ENCODE assay signal across 23 cellular contexts in genomic region chr3:128823008-128823407, GRCh38.
"Had no signal": no experiment of that assay in that cellular context is flagged by ENCODE, and none has a peak within 500 bp of the region (broad histone marks: within the 10 kb centered on the region; RNA-seq: fewer than 3 reads in every experiment).

No MANE protein-coding gene starts in this region.

- H3K4me3 ChIP-seq: ovary, prostate gland, stomach, vagina had no signal

- H3K9me3 Mint-ChIP-seq: activated T-helper 2 cell treated with anti-CD3 and anti-CD28 coated beads, Interferon-gamma antibody, Interleukin-2, Interleukin-4, amounts not matched to agents 10 μg/mL and 5 μg/mL and 100 μg/mL, durations not matched to agents 14 hours and 24 hours and 36 hours; brain; natural killer cell treated with Interleukin-12 subunit alpha and Interleukin-12 subunit beta and Interleukin-15 and Interleukin-18, amount 100 ng/mL, for 72 hours; stimulated activated effector memory CD8-positive, alpha-beta T cell treated with anti-CD3 and anti-CD28 coated beads, Interleukin-12 subunit alpha, Interleukin-12 subunit beta, amount 100 ng/mL, for 72 hours had no signal

- H3K36me3 ChIP-seq: ovary, prostate gland had no signal

- H3K27ac ChIP-seq: neutrophil, ovary, prostate gland, vagina, WERI-Rb-1 had no signal

- H3K4me1 Mint-ChIP-seq: stimulated activated effector memory CD8-positive, alpha-beta T cell treated with anti-CD3 and anti-CD28 coated beads, Interleukin-12 subunit alpha, Interleukin-12 subunit beta, amount 100 ng/mL, for 72 hours had no signal

- ATAC-seq: activated CD8-positive, alpha-beta T cell treated with anti-CD3 and anti-CD28 coated beads, Interleukin-2, amount 10 ng/mL, durations not matched to agents 7 days and 5 days had no signal

- H3K9me3 ChIP-seq: neutrophil, ovary, prostate gland, stomach, vagina had no signal

- DNase-seq: activated CD4-positive, alpha-beta T cell treated with anti-CD3 and anti-CD28 coated beads for 1 hour; activated CD4-positive, alpha-beta T cell treated with anti-CD3 and anti-CD28 coated beads, Interleukin-2, amount 50 U/mL, for 1 hour; activated CD8-positive, alpha-beta T cell treated with anti-CD3 and anti-CD28 coated beads, Interleukin-2, amount 10 ng/mL, durations not matched to agents 7 days and 5 days; activated naive CD4-positive, alpha-beta T cell; activated T-cell treated with anti-CD3 and anti-CD28 coated beads, Interleukin-2, amount 50 U/mL, for 1 hour; aorta; dermis blood vessel endothelial cell; effector CD8-positive, alpha-beta T cell; head of caudate nucleus; hypothalamus; ovary; right cardiac atrium; stimulated activated CD4-positive, alpha-beta T cell treated with anti-CD3 and anti-CD28 coated beads, Interleukin-1b, Interleukin-23, amount 100 ng/mL, for 48 hours; T-helper 1 cell; WERI-Rb-1 had no signal

- H3K27me3 Mint-ChIP-seq: brain; natural killer cell treated with Interleukin-12 subunit alpha and Interleukin-12 subunit beta and Interleukin-15 and Interleukin-18, amount 100 ng/mL, for 72 hours had no signal

- H3K27ac Mint-ChIP-seq: activated CD8-positive, alpha-beta T cell treated with anti-CD3 and anti-CD28 coated beads, Interleukin-2, amount 10 ng/mL, durations not matched to agents 7 days and 5 days; activated T-helper 2 cell treated with anti-CD3 and anti-CD28 coated beads, Interferon-gamma antibody, Interleukin-2, Interleukin-4, amounts not matched to agents 10 μg/mL and 5 μg/mL and 100 μg/mL, durations not matched to agents 14 hours and 24 hours and 36 hours had no signal

- H3K4me1 ChIP-seq: prostate gland, vagina had no signal

- H3K4me3 Mint-ChIP-seq: activated CD8-positive, alpha-beta T cell treated with anti-CD3 and anti-CD28 coated beads, Interleukin-2, amount 10 ng/mL, durations not matched to agents 7 days and 5 days; brain; natural killer cell treated with Interleukin-12 subunit alpha and Interleukin-12 subunit beta and Interleukin-15 and Interleukin-18, amount 100 ng/mL, for 72 hours; stimulated activated effector memory CD8-positive, alpha-beta T cell treated with anti-CD3 and anti-CD28 coated beads, Interleukin-12 subunit alpha, Interleukin-12 subunit beta, amount 100 ng/mL, for 72 hours had no signal

- H3K27me3 ChIP-seq: neutrophil, ovary, stomach, vagina had no signal
